ENCODE assay signal across 11 cellular contexts in genomic region chr12:12032260-12032761, GRCh38. TPM values are rescaled to one million over a fixed set of nuclear protein-coding genes. Genes with fewer than 3 reads are reported as not detected.
A peak's percentile ranks its signal among the peaks of the same experiment; 100 is the strongest.
DNase-seq lines count a peak whose midpoint lies in the region; ATAC-seq lines count a peak whose summit lies in the region.
"Had no signal": no experiment of that assay in that cellular context is flagged by ENCODE, and none has a peak within 500 bp of the region (broad histone marks: within the 10 kb centered on the region; RNA-seq: fewer than 3 reads in every experiment).

No MANE protein-coding gene starts in this region.

- peak; percentile 25 for ATAC-seq in GM21529 (IDR thresholded peaks at IDR 0.05; ENCODE audit: unreplicated experiment)
- peak; percentile 18 to 24 for ATAC-seq in naive thymus-derived CD8-positive, alpha-beta T cell
- ATAC-seq in HG02870 (IDR thresholded peaks at IDR 0.05; ENCODE audit: unreplicated experiment): no peak
- ATAC-seq in GM19463 (IDR thresholded peaks at IDR 0.05; ENCODE audit: unreplicated experiment): no peak

- peak overlapping the region in 9 of 10 donors; percentile 73 to 81 (median 80) for H3K4me3 Mint-ChIP-seq in naive thymus-derived CD8-positive, alpha-beta T cell

- H3K36me3 Mint-ChIP-seq in naive thymus-derived CD8-positive, alpha-beta T cell: no peaks in the 10 kb centered on the region

- H3K4me3 ChIP-seq in BLaER1 treated with 17β-estradiol and CSF1 and Interleukin-3, amounts not matched to agents 10 nM and 100 nM: peak overlapping the region in 7 of 10 experiments; percentile 32 to 66 (median 53); a peak in 8 of 20 replicates

- POLR2A ChIA-PET in naive thymus-derived CD8-positive, alpha-beta T cell (lab: Charles Lee): interaction anchor here (0.9 to 1.4 kb wide), 4 partner anchors 51 to 452 kb away, joined by 3 to 13 read pairs (median 3); partner anchors contain the start of gene ETV6

- H3K9ac ChIP-seq in BLaER1 treated with 17β-estradiol and CSF1 and Interleukin-3, amounts not matched to agents 10 nM and 100 nM: peak overlapping the region; percentile 35 to 68 (median 61); a peak in 17 of 22 replicates

- peak overlapping the region in 3 of 10 donors; percentile 0 to 69 (median 38) for H3K27ac Mint-ChIP-seq in naive thymus-derived CD8-positive, alpha-beta T cell

- H3K4me2 ChIP-seq in BLaER1 treated with 17β-estradiol and CSF1 and Interleukin-3, amounts not matched to agents 10 nM and 100 nM: peak overlapping the region; percentile 67 to 97 (median 90)

- H3K27me3 ChIP-seq in BLaER1 treated with 17β-estradiol and CSF1 and Interleukin-3, amounts not matched to agents 10 nM and 100 nM: no peaks in the 10 kb centered on the region

- H3K9me3 ChIP-seq in BLaER1 treated with 17β-estradiol and CSF1 and Interleukin-3, amounts not matched to agents 10 nM and 100 nM (replicated peaks in 1 of 11): no peaks in the 10 kb centered on the region; a peak in 1 of 22 replicates

- no peaks in the 10 kb centered on the region for H4K20me1 ChIP-seq in BLaER1 treated with 17β-estradiol and CSF1 and Interleukin-3, amounts not matched to agents 10 nM and 100 nM

- H3K4me1 ChIP-seq in BLaER1 treated with 17β-estradiol and CSF1 and Interleukin-3, amounts not matched to agents 10 nM and 100 nM: peaks cover 19 to 50% (median 20%) of the 10 kb centered on the region in 10 experiments

- H3K27ac ChIP-seq in BLaER1 treated with 17β-estradiol and CSF1 and Interleukin-3, amounts not matched to agents 10 nM and 100 nM: peak overlapping the region; percentile 42 to 69 (median 60); a peak in 21 of 22 replicates
- peak overlapping the region; percentile 38 for H3K27ac ChIP-seq in angular gyrus (ENCODE audit: low read depth, low read length)

- H3K9me3 Mint-ChIP-seq in naive thymus-derived CD8-positive, alpha-beta T cell: no peaks in the 10 kb centered on the region

- H3K27me3 Mint-ChIP-seq in naive thymus-derived CD8-positive, alpha-beta T cell: peaks cover 0 to 4% (median 0%) of the 10 kb centered on the region in 5 donors

- DNase-seq in naive thymus-derived CD8-positive, alpha-beta T cell: no peak
- no peak for DNase-seq in D341Med (ENCODE audit: low spot score)
- DNase-seq in activated gamma-delta T cell treated with Interleukin-2 at 50 U/mL for 16 hours: no peak
- DNase-seq: DND-41 had no signal

- H3K36me3 ChIP-seq in BLaER1 treated with 17β-estradiol and CSF1 and Interleukin-3, amounts not matched to agents 10 nM and 100 nM: no peaks in the 10 kb centered on the region

- H3K4me1 Mint-ChIP-seq in naive thymus-derived CD8-positive, alpha-beta T cell: peaks cover 0 to 20% (median 13%) of the 10 kb centered on the region in 4 donors

RNA-seq across cellular contexts. Expression of gene BCL2L14, which starts 38.4 kb away (rescaled TPM):
- not detected for total RNA-seq in naive thymus-derived CD8-positive, alpha-beta T cell
- 1 to 10 TPM in 1 of 3 donors, not detected in 2; 1.0 TPM for polyA plus RNA-seq in naive thymus-derived CD8-positive, alpha-beta T cell
- total RNA-seq: lung microvascular endothelial cell, MCF 10A had no signal

Comparison
In these comparisons a context has a peak if more than half of its experiments do, and no peak if none do; other contexts are left out.
1. ATAC-seq: peak in GM21529 (single experiment) and naive thymus-derived CD8-positive, alpha-beta T cell (2 of 2); none in HG02870 (single experiment) and GM19463 (single experiment).